In the genomic region with DNA sequence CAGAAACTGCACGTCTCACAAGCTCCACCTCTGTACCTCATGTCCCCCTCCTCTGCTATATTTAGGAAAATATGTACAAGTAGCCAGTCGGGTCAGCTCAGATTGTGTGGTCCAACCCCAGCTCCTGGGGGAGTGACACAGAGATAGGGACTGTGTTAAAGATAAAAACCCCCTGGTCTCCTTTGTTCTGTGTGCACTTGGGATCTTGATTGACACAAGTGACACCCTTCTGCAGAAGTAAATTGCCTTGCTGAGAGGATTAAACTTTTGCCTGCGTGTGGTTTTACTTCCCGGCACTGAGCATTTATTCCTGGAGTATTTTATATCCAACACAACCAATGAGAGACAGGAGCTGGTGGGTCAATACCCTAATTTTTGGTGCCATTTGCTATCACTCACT, we compare ENCODE assay signal across 32 cellular contexts. TPM values are rescaled to one million over a fixed set of nuclear protein-coding genes. Genes with fewer than 3 reads are reported as not detected.
"Had no signal": no experiment of that assay in that cellular context is flagged by ENCODE, and none has a peak within 500 bp of the region (broad histone marks: within the 10 kb centered on the region; RNA-seq: fewer than 3 reads in every experiment).

No MANE protein-coding gene starts in this region.

- H3K27ac ChIP-seq: adrenal gland, body of pancreas, brain microvascular endothelial cell, breast epithelium, VCaP had no signal

- H3K9me3 ChIP-seq: adrenal gland, body of pancreas, breast epithelium had no signal

- H3K27me3 ChIP-seq: adrenal gland, body of pancreas, brain microvascular endothelial cell, breast epithelium had no signal

- H3K4me3 ChIP-seq: adrenal gland, body of pancreas, breast epithelium had no signal

- ATAC-seq: activated CD8-positive, alpha-beta T cell treated with anti-CD3 and anti-CD28 coated beads, Interleukin-2, amount 10 ng/mL, durations not matched to agents 7 days and 5 days; activated naive CD4-positive, alpha-beta T cell treated with anti-CD3 and anti-CD28 coated beads, Interleukin-2, amount 50 U/mL, for 72 hours; activated T-cell treated with anti-CD3 and anti-CD28 coated beads, Interleukin-2, amount 50 U/mL, for 4 hours; activated T-cell treated with anti-CD3 and anti-CD28 coated beads, Interleukin-2, amount 50 U/mL, for 72 hours; activated T-helper 17 cell treated with anti-CD3 and anti-CD28 coated beads, Interleukin-2, amount 50 U/mL, for 72 hours; body of pancreas had no signal

- DNase-seq: activated B cell treated with CpG ODN at 0.5 μM for 24 hours; activated CD4-positive, alpha-beta memory T cell treated with anti-CD3 and anti-CD28 coated beads, Interleukin-2, amount 10 ng/mL, durations not matched to agents 7 days and 5 days; activated CD4-positive, alpha-beta T cell treated with anti-CD3 and anti-CD28 coated beads for 4 hours; activated CD4-positive, alpha-beta T cell treated with anti-CD3 and anti-CD28 coated beads, Interleukin-2, amount 10 ng/mL, durations not matched to agents 24 days and 14 days; activated CD4-positive, alpha-beta T cell treated with anti-CD3 and anti-CD28 coated beads, Interleukin-2, amount 50 U/mL, for 1 hour; activated CD4-positive, alpha-beta T cell treated with anti-CD3 and anti-CD28 coated beads, Interleukin-2, amount 50 U/mL, for 4 hours; activated CD4-positive, CD25-positive, alpha-beta regulatory T cell treated with anti-CD3 and anti-CD28 coated beads, Interleukin-2, amount 50 U/mL, for 72 hours; activated CD8-positive, alpha-beta memory T cell treated with anti-CD3 and anti-CD28 coated beads, Interleukin-2, amount 50 U/mL, for 4 hours; activated CD8-positive, alpha-beta T cell treated with anti-CD3 and anti-CD28 coated beads, Interleukin-2, amount 10 ng/mL, durations not matched to agents 7 days and 5 days; activated gamma-delta T cell treated with Interleukin-2 at 50 U/mL for 16 hours; activated naive CD4-positive, alpha-beta T cell; activated naive CD4-positive, alpha-beta T cell treated with anti-CD3 and anti-CD28 coated beads for 36 hours; activated naive CD4-positive, alpha-beta T cell treated with anti-CD3 and anti-CD28 coated beads, Interleukin-2, amount 50 U/mL, for 16 hours; activated naive CD8-positive, alpha-beta T cell treated with anti-CD3 and anti-CD28 coated beads for 36 hours; activated T-cell treated with anti-CD3 and anti-CD28 coated beads for 4 hours; activated T-cell treated with anti-CD3 and anti-CD28 coated beads, Interleukin-2, amount 50 U/mL, for 1 hour; activated T-cell treated with anti-CD3 and anti-CD28 coated beads, Interleukin-2, amount 50 U/mL, for 4 hours; activated T-cell treated with anti-CD3 and anti-CD28 coated beads, Interleukin-2, amount 50 U/mL, for 72 hours; adrenal gland; amniotic stem cell; aorta; body of pancreas; brain microvascular endothelial cell; central memory CD4-positive, alpha-beta T cell; SW 1271; T-helper 1 cell; T-helper 2 cell; T-helper 9 cell had no signal

- H3K36me3 ChIP-seq: adrenal gland, brain microvascular endothelial cell, breast epithelium had no signal

RNA-seq across cellular contexts. Expression of a gene that starts 37.5 kb away (rescaled TPM):
- polyA plus RNA-seq: adrenal gland, aorta had no signal

RNA-seq across cellular contexts. Expression of a gene that starts 45.8 kb away (rescaled TPM):
- polyA plus RNA-seq: aorta had no signal
